ENCODE assay signal across 10 cellular contexts in genomic region chr13:33797622-33798021, GRCh38. TPM values are rescaled to one million over a fixed set of nuclear protein-coding genes. Genes with fewer than 3 reads are reported as not detected.
DNase-seq lines count a peak whose midpoint lies in the region; ATAC-seq, FAIRE-seq and TF ChIP-seq lines count a peak whose summit lies in the region.
"Had no signal": no experiment of that assay in that cellular context is flagged by ENCODE, and none has a peak within 500 bp of the region (broad histone marks: within the 10 kb centered on the region; RNA-seq: fewer than 3 reads in every experiment).

No MANE protein-coding gene starts in this region.

- H3K4me3 ChIP-seq in A549 (no peak overlapping the region), body of pancreas (no peak overlapping the region), right lobe of liver (no peak overlapping the region), HAP-1 (no peak overlapping the region)
- H3K4me3 ChIP-seq: mucosa of descending colon had no signal

- no peak for TF ChIP-seq RAD21 in A549 (conservative IDR thresholded peaks at IDR 0.05 in 1 of 2, IDR thresholded peaks at IDR 0.05 in 1 of 2)

- H3K4me1 ChIP-seq in A549 (peaks cover 8% of the 10 kb centered on the region), body of pancreas (peaks cover 21% of the 10 kb centered on the region), right lobe of liver (peaks cover 0 to 3% (median 0%) of the 10 kb centered on the region in 4 donors), HAP-1 (peaks cover 33% of the 10 kb centered on the region)

- TF ChIP-seq POLR2A in A549 (IDR thresholded peaks at IDR 0.05; ENCODE audit: low read length): no peak
- peak in 1 of 3 donors; percentile 18 for TF ChIP-seq POLR2A in body of pancreas (IDR thresholded peaks at IDR 0.05)
- TF ChIP-seq POLR2A in right lobe of liver (IDR thresholded peaks at IDR 0.05): no peak

- FAIRE-seq in A549 (lab: Jason Lieb, UNC): no peak
- FAIRE-seq: endometrium had no signal

- POLR2A ChIA-PET in A549 (lab: Yijun Ruan, JAX): no interaction called here

- H3K4me2 ChIP-seq in A549: peak overlapping the region; percentile 31; the same call in 2 of the 3 replicates

- TF ChIP-seq EP300 in A549 (IDR thresholded peaks at IDR 0.05): no peak

- H3K27me3 ChIP-seq in body of pancreas: no peaks in the 10 kb centered on the region
- no peaks in the 10 kb centered on the region for H3K27me3 ChIP-seq in right lobe of liver
- no peaks in the 10 kb centered on the region for H3K27me3 ChIP-seq in HAP-1 (ENCODE audit: low read depth)

- no peak for DNase-seq in A549 (ENCODE audit: low read depth in 1 of 2, low spot score in 1 of 2)
- DNase-seq in body of pancreas: peak in 1 of 4 donors; percentile 19
- no peak for DNase-seq in right lobe of liver
- DNase-seq in HAP-1 (ENCODE audit: low spot score in 2 of 2): no peak
- no peak for DNase-seq in epidermal melanocyte (ENCODE audit: insufficient read length, low spot score)
- no peak for DNase-seq in stimulated activated CD4-positive, alpha-beta T cell treated with anti-CD3 and anti-CD28 coated beads, Interleukin-12 subunit alpha, Interleukin-12 subunit beta, amount 100 ng/mL, for 4 hours
- no peak for DNase-seq in NCI-H345 treated with DMSO at 0.1 percent for 48 hours (lab: John Stamatoyannopoulos, UW; ENCODE audit: unreplicated experiment)
- DNase-seq: mucosa of descending colon had no signal

- WGBS in A549 (ENCODE audit: missing lambda C conversion rate): 53% methylated on average over 7 of the region's 7 CpGs
- 20 to 37% methylated on average over 7 of the region's 7 CpGs for WGBS in body of pancreas, 2 donors
- WGBS in right lobe of liver (ENCODE audit: insufficient coverage, low coverage, low lambda C conversion rate, missing lambda C conversion rate): 35% methylated on average over 7 of the region's 7 CpGs

- H3K36me3 ChIP-seq in body of pancreas (replicated peaks in 1 of 2; ENCODE audit: insufficient read depth in 1 of 2, low read depth in 2 of 2) (no peaks in the 10 kb centered on the region), right lobe of liver (no peaks in the 10 kb centered on the region), HAP-1 (replicated peaks) (no peaks in the 10 kb centered on the region)

- H3K9me3 ChIP-seq in A549: no peaks in the 10 kb centered on the region
- H3K9me3 ChIP-seq in body of pancreas: no peaks in the 10 kb centered on the region
- H3K9me3 ChIP-seq in right lobe of liver: no peaks in the 10 kb centered on the region
- H3K9me3 ChIP-seq in HAP-1: no peaks in the 10 kb centered on the region
- H3K9me3 ChIP-seq: mucosa of descending colon had no signal

- CTCF ChIA-PET in A549 (lab: Yijun Ruan, JAX): interaction anchor here (1.0 to 2.4 kb wide), 2 partner anchors 279 to 1366 kb away, joined by 3 to 6 read pairs; no protein-coding TSS in a partner anchor

- intact Hi-C loops in body of pancreas (cut with DNase I) (no loop called here), right lobe of liver (cut with DNase I) (no loop called here)

- TF ChIP-seq CTCF in A549 (IDR thresholded peaks at IDR 0.05) (no peak), body of pancreas (IDR thresholded peaks at IDR 0.05) (no peak), right lobe of liver (IDR thresholded peaks at IDR 0.05) (no peak)

- in situ Hi-C loops in HAP-1 (cut with MboI; ENCODE audit: low sequenced_read_pairs): no loop called here

- no peak overlapping the region for H3K27ac ChIP-seq in A549
- H3K27ac ChIP-seq in body of pancreas: peak overlapping the region; percentile 18 to 80 (median 68)
- no peak overlapping the region for H3K27ac ChIP-seq in right lobe of liver

- ATAC-seq in A549: no peak
- peak; percentile 58 for ATAC-seq in HG02798 (IDR thresholded peaks at IDR 0.05; ENCODE audit: poor library complexity, unreplicated experiment)
- ATAC-seq in body of pancreas: peak; percentile 95
- peak in 3 of 4 donors; percentile 29 to 54 (median 33) for ATAC-seq in right lobe of liver
- ATAC-seq: mucosa of descending colon had no signal

TF ChIP-seq in A549, 52 proteins besides CTCF, POLR2A, EP300 and RAD21:
- TF ChIP-seq CBX8 (IDR thresholded peaks at IDR 0.05) (no peak), MAZ (IDR thresholded peaks at IDR 0.05; ENCODE audit: borderline replicate concordance, low read depth, low read length) (no peak), KDM1A (IDR thresholded peaks at IDR 0.05; ENCODE audit: low read depth) (no peak), NFE2L2 (conservative IDR thresholded peaks at IDR 0.05; ENCODE audit: low read length) (no peak), MYC (IDR thresholded peaks at IDR 0.05; ENCODE audit: borderline replicate concordance, low read length) (no peak), FOXS1 (CRISPR knock-in tag; IDR thresholded peaks at IDR 0.05) (no peak), HMGXB4 (CRISPR knock-in tag; IDR thresholded peaks at IDR 0.05; ENCODE audit: borderline replicate concordance) (no peak), GATA3 (IDR thresholded peaks at IDR 0.05; ENCODE audit: borderline replicate concordance) (no peak), NPAS2 (CRISPR knock-in tag; IDR thresholded peaks at IDR 0.05; ENCODE audit: borderline replicate concordance) (no peak), MAFK (IDR thresholded peaks at IDR 0.05; ENCODE audit: partially characterized antibody) (no peak), BHLHE40 (IDR thresholded peaks at IDR 0.05; ENCODE audit: low read depth, low read length) (no peak)

RNA-seq across cellular contexts. Expression of gene RFC3, which starts 20.3 kb away (rescaled TPM):
- polyA plus RNA-seq in A549 (2011; rRNA removed): 39.9 and 54.5 TPM in 2 replicates
- 23.9 and 26.5 TPM in 2 replicates for polyA plus RNA-seq in A549 (2012; cell fraction: cytosol; rRNA removed)
- 13.2 and 19.3 TPM in 2 replicates for polyA plus RNA-seq in A549 (2012; cell fraction: nucleus; rRNA removed)
- polyA plus RNA-seq in A549 (2017; fragmentation: RNase III; extraction: RNeasy Plus Mini Kit Qiagen cat#74134 plus additional on column Dnase treatment): 44.0 to 45.3 TPM (median 44.2 TPM) in 3 replicates
- 12.5 and 18.0 TPM in 2 replicates for polyA minus RNA-seq in A549 (2011; rRNA and poly(A)+ RNA removed)
- 10 to 100 TPM in 1 of 2 donors, 1 to 10 TPM in 1; 8.0 to 10.9 TPM for total RNA-seq in body of pancreas
- 1 to 10 TPM; 1.6 to 10.0 (median 2.4) TPM for total RNA-seq in right lobe of liver

Comparison
In these comparisons a context has a peak if more than half of its experiments do, and no peak if none do; other contexts are left out.
1. ATAC-seq: peak in HG02798 (single experiment), body of pancreas (single experiment) and right lobe of liver (3 of 4); none in A549 (0 of 2).
2. H3K27ac ChIP-seq: peak in body of pancreas (4 of 4); none in A549 (0 of 2) and right lobe of liver (0 of 3).